Comparison of ENCODE assay signal across 12 cellular contexts in genomic region chr3:153970047-153970446, GRCh38.
A peak's percentile ranks its signal among the peaks of the same experiment; 100 is the strongest.
DNase-seq lines count a peak whose midpoint lies in the region; ATAC-seq and TF ChIP-seq lines count a peak whose summit lies in the region.
"Had no signal": no experiment of that assay in that cellular context is flagged by ENCODE, and none has a peak within 500 bp of the region (broad histone marks: within the 10 kb centered on the region; RNA-seq: fewer than 3 reads in every experiment).

No MANE protein-coding gene starts in this region.

- no peaks in the 10 kb centered on the region for H3K9me3 ChIP-seq in gastroesophageal sphincter
- H3K9me3 ChIP-seq: heart left ventricle, SK-N-SH had no signal

- no peak overlapping the region for H3K4me3 ChIP-seq in epithelial cell of esophagus (ENCODE audit: low read length)
- no peak overlapping the region for H3K4me3 ChIP-seq in gastroesophageal sphincter
- H3K4me3 ChIP-seq: heart left ventricle had no signal

- no peaks in the 10 kb centered on the region for H3K27me3 ChIP-seq in gastroesophageal sphincter
- H3K27me3 ChIP-seq: heart left ventricle had no signal

- H3K36me3 ChIP-seq in gastroesophageal sphincter, result no peaks in the 10 kb centered on the region
- H3K36me3 ChIP-seq: heart left ventricle had no signal

- TF ChIP-seq POLR2A in gastroesophageal sphincter (IDR thresholded peaks at IDR 0.05), result no peak

- H3K4me1 ChIP-seq in gastroesophageal sphincter, result peaks cover 0 to 23% (median 3%) of the 10 kb centered on the region in 3 donors

- DNase-seq in epithelial cell of esophagus (ENCODE audit: low read depth) (peak; percentile 46), GM19238 (ENCODE audit: insufficient read length, low spot score) (no peak)
- DNase-seq in activated naive CD4-positive, alpha-beta T cell treated with anti-CD3 and anti-CD28 coated beads, Interleukin-2, amount 50 U/mL, for 16 hours, result no peak
- DNase-seq: activated naive CD4-positive, alpha-beta T cell treated with anti-CD3 and anti-CD28 coated beads, Interleukin-2, amount 10 ng/mL, durations not matched to agents 7 days and 5 days; heart left ventricle; NCI-H2107 had no signal

- no peak for TF ChIP-seq CTCF in epithelial cell of esophagus (IDR thresholded peaks at IDR 0.05; ENCODE audit: insufficient read depth, low read depth, low read length, missing control alignments)
- TF ChIP-seq CTCF in gastroesophageal sphincter (IDR thresholded peaks at IDR 0.05), result no peak

- H3K27ac ChIP-seq in gastroesophageal sphincter, result no peak overlapping the region
- H3K27ac ChIP-seq: heart left ventricle had no signal

- no peak for TF ChIP-seq EP300 in gastroesophageal sphincter (IDR thresholded peaks at IDR 0.05)

- ATAC-seq in GM19043 (IDR thresholded peaks at IDR 0.05; ENCODE audit: low read depth, unreplicated experiment) (peak; percentile 31), GM21717 (IDR thresholded peaks at IDR 0.05; ENCODE audit: unreplicated experiment) (peak; percentile 46), HG03135 (IDR thresholded peaks at IDR 0.05; ENCODE audit: unreplicated experiment) (peak; percentile 38), gastroesophageal sphincter (no peak), SK-N-SH treated with all-trans-retinoic acid at 6 μM for 48 hours (no peak)
- ATAC-seq: heart left ventricle had no signal

TF ChIP-seq in SK-N-SH treated with all-trans-retinoic acid at 6 μM for 48 hours, 23 proteins besides CTCF, POLR2A, EP300 and RAD21:
- TF ChIP-seq OSR1 (CRISPR knock-in tag; IDR thresholded peaks at IDR 0.05) (no peak), CSRNP3 (CRISPR knock-in tag; IDR thresholded peaks at IDR 0.05) (no peak), CSDC2 (CRISPR knock-in tag; IDR thresholded peaks at IDR 0.05) (no peak), ISL1 (CRISPR knock-in tag; IDR thresholded peaks at IDR 0.05) (no peak), BACH2 (CRISPR knock-in tag; IDR thresholded peaks at IDR 0.05; ENCODE audit: borderline replicate concordance) (no peak), ZFP30 (CRISPR knock-in tag; IDR thresholded peaks at IDR 0.05) (no peak), ZNF70 (CRISPR knock-in tag; IDR thresholded peaks at IDR 0.05) (no peak), ARNTL (CRISPR knock-in tag; IDR thresholded peaks at IDR 0.05; ENCODE audit: borderline replicate concordance, low read depth) (no peak), GLIS3 (CRISPR knock-in tag; IDR thresholded peaks at IDR 0.05) (no peak), ZNF565 (CRISPR knock-in tag; conservative IDR thresholded peaks at IDR 0.05; ENCODE audit: low read depth) (no peak), RARB (CRISPR knock-in tag; IDR thresholded peaks at IDR 0.05) (no peak), ZFP3 (CRISPR knock-in tag; IDR thresholded peaks at IDR 0.05) (no peak), ZC3H10 (CRISPR knock-in tag; IDR thresholded peaks at IDR 0.05) (no peak), CREB5 (CRISPR knock-in tag; IDR thresholded peaks at IDR 0.05; ENCODE audit: low read depth) (no peak), POU6F1 (CRISPR knock-in tag; IDR thresholded peaks at IDR 0.05; ENCODE audit: borderline replicate concordance, low read depth) (no peak), SNAI2 (CRISPR knock-in tag; IDR thresholded peaks at IDR 0.05) (no peak)
TF ChIP-seq in SK-N-SH treated with all-trans-retinoic acid at 6 μM for 48 hours: peak in this region for 0.

Comparison
In these comparisons a context has a peak if more than half of its experiments do, and no peak if none do; other contexts are left out.
1. ATAC-seq: peak in GM19043 (single experiment), GM21717 (single experiment) and HG03135 (single experiment); none in gastroesophageal sphincter (single experiment) and SK-N-SH treated with all-trans-retinoic acid at 6 μM for 48 hours (single experiment).